2 cellular contexts compared by ENCODE assay signal in the genomic region with DNA sequence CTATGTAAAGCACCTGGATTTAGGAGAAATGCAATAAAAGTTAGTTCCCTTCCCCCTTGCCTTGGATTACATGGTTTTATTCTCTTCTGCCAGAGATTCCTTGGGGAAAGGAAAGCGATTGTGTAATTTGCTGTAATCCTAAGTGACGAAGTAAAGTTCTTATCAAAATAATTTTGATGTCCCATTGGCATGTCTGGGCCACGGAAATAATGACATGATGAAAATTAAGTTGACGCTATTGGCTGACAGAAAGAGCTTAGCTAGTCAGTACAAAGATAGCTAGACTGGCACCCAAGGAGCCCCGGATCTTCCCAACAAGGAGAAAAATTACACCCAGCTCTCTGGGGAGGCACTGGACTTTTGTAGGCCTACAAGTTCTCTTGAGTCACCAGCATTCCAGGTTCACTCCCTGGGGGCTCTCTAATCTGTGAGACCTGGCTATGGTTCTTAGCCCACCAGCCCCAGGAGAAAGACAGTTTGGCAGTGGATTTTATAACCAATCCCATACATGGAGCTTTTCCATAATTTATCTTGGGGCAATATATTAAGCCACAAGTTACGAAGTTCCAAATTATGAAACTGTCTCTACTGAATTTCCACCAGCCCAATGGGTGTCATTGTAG.
A peak's percentile ranks its signal among the peaks of the same experiment; 100 is the strongest.
TF ChIP-seq lines count a peak whose summit lies in the region.

No MANE protein-coding gene starts in this region.

TF ChIP-seq in A549, 52 proteins besides CTCF, POLR2A, EP300 and RAD21:
- TF ChIP-seq, protein P1, sequence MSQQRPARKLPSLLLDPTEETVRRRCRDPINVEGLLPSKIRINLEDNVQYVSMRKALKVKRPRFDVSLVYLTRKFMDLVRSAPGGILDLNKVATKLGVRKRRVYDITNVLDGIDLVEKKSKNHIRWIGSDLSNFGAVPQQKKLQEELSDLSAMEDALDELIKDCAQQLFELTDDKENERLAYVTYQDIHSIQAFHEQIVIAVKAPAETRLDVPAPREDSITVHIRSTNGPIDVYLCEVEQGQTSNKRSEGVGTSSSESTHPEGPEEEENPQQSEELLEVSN (IDR thresholded peaks at IDR 0.05; ENCODE audit: borderline replicate concordance, low read depth) = no peak
- 0 out of 4 replicates have a peak, but pooled peaks of 1 of the 2 experiments have one; percentile 20 for TF ChIP-seq CEBPB (IDR thresholded peaks at IDR 0.05)

TF ChIP-seq in HepG2, 621 proteins besides CTCF, POLR2A, EP300 and RAD21 (continued from another document and continues in another):
- TF ChIP-seq, protein P2, sequence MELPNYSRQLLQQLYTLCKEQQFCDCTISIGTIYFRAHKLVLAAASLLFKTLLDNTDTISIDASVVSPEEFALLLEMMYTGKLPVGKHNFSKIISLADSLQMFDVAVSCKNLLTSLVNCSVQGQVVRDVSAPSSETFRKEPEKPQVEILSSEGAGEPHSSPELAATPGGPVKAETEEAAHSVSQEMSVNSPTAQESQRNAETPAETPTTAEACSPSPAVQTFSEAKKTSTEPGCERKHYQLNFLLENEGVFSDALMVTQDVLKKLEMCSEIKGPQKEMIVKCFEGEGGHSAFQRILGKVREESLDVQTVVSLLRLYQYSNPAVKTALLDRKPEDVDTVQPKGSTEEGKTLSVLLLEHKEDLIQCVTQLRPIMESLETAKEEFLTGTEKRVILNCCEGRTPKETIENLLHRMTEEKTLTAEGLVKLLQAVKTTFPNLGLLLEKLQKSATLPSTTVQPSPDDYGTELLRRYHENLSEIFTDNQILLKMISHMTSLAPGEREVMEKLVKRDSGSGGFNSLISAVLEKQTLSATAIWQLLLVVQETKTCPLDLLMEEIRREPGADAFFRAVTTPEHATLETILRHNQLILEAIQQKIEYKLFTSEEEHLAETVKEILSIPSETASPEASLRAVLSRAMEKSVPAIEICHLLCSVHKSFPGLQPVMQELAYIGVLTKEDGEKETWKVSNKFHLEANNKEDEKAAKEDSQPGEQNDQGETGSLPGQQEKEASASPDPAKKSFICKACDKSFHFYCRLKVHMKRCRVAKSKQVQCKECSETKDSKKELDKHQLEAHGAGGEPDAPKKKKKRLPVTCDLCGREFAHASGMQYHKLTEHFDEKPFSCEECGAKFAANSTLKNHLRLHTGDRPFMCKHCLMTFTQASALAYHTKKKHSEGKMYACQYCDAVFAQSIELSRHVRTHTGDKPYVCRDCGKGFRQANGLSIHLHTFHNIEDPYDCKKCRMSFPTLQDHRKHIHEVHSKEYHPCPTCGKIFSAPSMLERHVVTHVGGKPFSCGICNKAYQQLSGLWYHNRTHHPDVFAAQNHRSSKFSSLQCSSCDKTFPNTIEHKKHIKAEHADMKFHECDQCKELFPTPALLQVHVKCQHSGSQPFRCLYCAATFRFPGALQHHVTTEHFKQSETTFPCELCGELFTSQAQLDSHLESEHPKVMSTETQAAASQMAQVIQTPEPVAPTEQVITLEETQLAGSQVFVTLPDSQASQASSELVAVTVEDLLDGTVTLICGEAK (IDR thresholded peaks at IDR 0.05) = no peak
- TF ChIP-seq, protein P2 (CRISPR knock-in tag; IDR thresholded peaks at IDR 0.05) = no peak
- TF ChIP-seq ZNF777 (CRISPR knock-in tag; IDR thresholded peaks at IDR 0.05) (0 out of 2 replicates have a peak, but pooled peaks have one; percentile 41), MIXL1 (CRISPR knock-in tag; IDR thresholded peaks at IDR 0.05) (no peak; the same call in 1 of the 2 replicates), PPARG (CRISPR knock-in tag; conservative IDR thresholded peaks at IDR 0.05) (no peak), HMG20A (CRISPR knock-in tag; IDR thresholded peaks at IDR 0.05; ENCODE audit: borderline replicate concordance) (0 out of 2 replicates have a peak, but pooled peaks have one; percentile 2), ZNF780A (CRISPR knock-in tag; IDR thresholded peaks at IDR 0.05) (no peak), ZNF768 (CRISPR knock-in tag; IDR thresholded peaks at IDR 0.05) (no peak), IKZF1 (IDR thresholded peaks at IDR 0.05) (no peak), ZBTB3 (CRISPR knock-in tag; IDR thresholded peaks at IDR 0.05; ENCODE audit: borderline replicate concordance, low read depth) (0 out of 2 replicates have a peak, but pooled peaks have one; percentile 19), MXD4 (CRISPR knock-in tag; IDR thresholded peaks at IDR 0.05) (no peak), NCOR1 (IDR thresholded peaks at IDR 0.05; ENCODE audit: borderline replicate concordance, low read length) (peak; percentile 67; the same call in 1 of the 2 replicates), SRY (CRISPR knock-in tag; IDR thresholded peaks at IDR 0.05) (no peak), HDAC1 (CRISPR knock-in tag; IDR thresholded peaks at IDR 0.05) (0 out of 2 replicates have a peak, but pooled peaks have one; percentile 4), SMAD3 (CRISPR knock-in tag; IDR thresholded peaks at IDR 0.05) (no peak), RAD51 (IDR thresholded peaks at IDR 0.05; ENCODE audit: borderline replicate concordance) (no peak), FLYWCH1 (CRISPR knock-in tag; IDR thresholded peaks at IDR 0.05) (no peak), ZNF530 (CRISPR knock-in tag; IDR thresholded peaks at IDR 0.05; ENCODE audit: low read depth) (no peak), EEA1 (CRISPR knock-in tag; IDR thresholded peaks at IDR 0.05; ENCODE audit: borderline replicate concordance) (no peak), ELF3 (CRISPR knock-in tag; IDR thresholded peaks at IDR 0.05) (no peak), ZNF260 (CRISPR knock-in tag; IDR thresholded peaks at IDR 0.05; ENCODE audit: borderline replicate concordance, low read depth) (no peak), ZNF558 (CRISPR knock-in tag; IDR thresholded peaks at IDR 0.05; ENCODE audit: borderline replicate concordance) (no peak), ZNF569 (CRISPR knock-in tag; IDR thresholded peaks at IDR 0.05; ENCODE audit: borderline replicate concordance) (0 out of 2 replicates have a peak, but pooled peaks have one; percentile 14), NAIF1 (CRISPR knock-in tag; IDR thresholded peaks at IDR 0.05; ENCODE audit: borderline replicate concordance) (0 out of 2 replicates have a peak, but pooled peaks have one; percentile 54)
- TF ChIP-seq, protein P3, sequence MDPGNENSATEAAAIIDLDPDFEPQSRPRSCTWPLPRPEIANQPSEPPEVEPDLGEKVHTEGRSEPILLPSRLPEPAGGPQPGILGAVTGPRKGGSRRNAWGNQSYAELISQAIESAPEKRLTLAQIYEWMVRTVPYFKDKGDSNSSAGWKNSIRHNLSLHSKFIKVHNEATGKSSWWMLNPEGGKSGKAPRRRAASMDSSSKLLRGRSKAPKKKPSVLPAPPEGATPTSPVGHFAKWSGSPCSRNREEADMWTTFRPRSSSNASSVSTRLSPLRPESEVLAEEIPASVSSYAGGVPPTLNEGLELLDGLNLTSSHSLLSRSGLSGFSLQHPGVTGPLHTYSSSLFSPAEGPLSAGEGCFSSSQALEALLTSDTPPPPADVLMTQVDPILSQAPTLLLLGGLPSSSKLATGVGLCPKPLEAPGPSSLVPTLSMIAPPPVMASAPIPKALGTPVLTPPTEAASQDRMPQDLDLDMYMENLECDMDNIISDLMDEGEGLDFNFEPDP (CRISPR knock-in tag; conservative IDR thresholded peaks at IDR 0.05) = 0 out of 2 replicates have a peak, but pooled peaks have one; percentile 1
- TF ChIP-seq, protein P4, sequence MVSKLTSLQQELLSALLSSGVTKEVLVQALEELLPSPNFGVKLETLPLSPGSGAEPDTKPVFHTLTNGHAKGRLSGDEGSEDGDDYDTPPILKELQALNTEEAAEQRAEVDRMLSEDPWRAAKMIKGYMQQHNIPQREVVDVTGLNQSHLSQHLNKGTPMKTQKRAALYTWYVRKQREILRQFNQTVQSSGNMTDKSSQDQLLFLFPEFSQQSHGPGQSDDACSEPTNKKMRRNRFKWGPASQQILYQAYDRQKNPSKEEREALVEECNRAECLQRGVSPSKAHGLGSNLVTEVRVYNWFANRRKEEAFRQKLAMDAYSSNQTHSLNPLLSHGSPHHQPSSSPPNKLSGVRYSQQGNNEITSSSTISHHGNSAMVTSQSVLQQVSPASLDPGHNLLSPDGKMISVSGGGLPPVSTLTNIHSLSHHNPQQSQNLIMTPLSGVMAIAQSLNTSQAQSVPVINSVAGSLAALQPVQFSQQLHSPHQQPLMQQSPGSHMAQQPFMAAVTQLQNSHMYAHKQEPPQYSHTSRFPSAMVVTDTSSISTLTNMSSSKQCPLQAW (CRISPR knock-in tag; IDR thresholded peaks at IDR 0.05) = no peak
- TF ChIP-seq, protein P5, sequence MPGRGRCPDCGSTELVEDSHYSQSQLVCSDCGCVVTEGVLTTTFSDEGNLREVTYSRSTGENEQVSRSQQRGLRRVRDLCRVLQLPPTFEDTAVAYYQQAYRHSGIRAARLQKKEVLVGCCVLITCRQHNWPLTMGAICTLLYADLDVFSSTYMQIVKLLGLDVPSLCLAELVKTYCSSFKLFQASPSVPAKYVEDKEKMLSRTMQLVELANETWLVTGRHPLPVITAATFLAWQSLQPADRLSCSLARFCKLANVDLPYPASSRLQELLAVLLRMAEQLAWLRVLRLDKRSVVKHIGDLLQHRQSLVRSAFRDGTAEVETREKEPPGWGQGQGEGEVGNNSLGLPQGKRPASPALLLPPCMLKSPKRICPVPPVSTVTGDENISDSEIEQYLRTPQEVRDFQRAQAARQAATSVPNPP (CRISPR knock-in tag; IDR thresholded peaks at IDR 0.05) = 0 out of 2 replicates have a peak, but pooled peaks have one; percentile 3
- TF ChIP-seq, protein P6, sequence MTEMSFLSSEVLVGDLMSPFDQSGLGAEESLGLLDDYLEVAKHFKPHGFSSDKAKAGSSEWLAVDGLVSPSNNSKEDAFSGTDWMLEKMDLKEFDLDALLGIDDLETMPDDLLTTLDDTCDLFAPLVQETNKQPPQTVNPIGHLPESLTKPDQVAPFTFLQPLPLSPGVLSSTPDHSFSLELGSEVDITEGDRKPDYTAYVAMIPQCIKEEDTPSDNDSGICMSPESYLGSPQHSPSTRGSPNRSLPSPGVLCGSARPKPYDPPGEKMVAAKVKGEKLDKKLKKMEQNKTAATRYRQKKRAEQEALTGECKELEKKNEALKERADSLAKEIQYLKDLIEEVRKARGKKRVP (CRISPR knock-in tag; IDR thresholded peaks at IDR 0.05) = no peak; a peak in 1 of 4 replicates
- TF ChIP-seq, protein P7, sequence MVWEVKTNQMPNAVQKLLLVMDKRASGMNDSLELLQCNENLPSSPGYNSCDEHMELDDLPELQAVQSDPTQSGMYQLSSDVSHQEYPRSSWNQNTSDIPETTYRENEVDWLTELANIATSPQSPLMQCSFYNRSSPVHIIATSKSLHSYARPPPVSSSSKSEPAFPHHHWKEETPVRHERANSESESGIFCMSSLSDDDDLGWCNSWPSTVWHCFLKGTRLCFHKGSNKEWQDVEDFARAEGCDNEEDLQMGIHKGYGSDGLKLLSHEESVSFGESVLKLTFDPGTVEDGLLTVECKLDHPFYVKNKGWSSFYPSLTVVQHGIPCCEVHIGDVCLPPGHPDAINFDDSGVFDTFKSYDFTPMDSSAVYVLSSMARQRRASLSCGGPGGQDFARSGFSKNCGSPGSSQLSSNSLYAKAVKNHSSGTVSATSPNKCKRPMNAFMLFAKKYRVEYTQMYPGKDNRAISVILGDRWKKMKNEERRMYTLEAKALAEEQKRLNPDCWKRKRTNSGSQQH (CRISPR knock-in tag; IDR thresholded peaks at IDR 0.05; ENCODE audit: low read depth) = no peak
- TF ChIP-seq, protein P8, sequence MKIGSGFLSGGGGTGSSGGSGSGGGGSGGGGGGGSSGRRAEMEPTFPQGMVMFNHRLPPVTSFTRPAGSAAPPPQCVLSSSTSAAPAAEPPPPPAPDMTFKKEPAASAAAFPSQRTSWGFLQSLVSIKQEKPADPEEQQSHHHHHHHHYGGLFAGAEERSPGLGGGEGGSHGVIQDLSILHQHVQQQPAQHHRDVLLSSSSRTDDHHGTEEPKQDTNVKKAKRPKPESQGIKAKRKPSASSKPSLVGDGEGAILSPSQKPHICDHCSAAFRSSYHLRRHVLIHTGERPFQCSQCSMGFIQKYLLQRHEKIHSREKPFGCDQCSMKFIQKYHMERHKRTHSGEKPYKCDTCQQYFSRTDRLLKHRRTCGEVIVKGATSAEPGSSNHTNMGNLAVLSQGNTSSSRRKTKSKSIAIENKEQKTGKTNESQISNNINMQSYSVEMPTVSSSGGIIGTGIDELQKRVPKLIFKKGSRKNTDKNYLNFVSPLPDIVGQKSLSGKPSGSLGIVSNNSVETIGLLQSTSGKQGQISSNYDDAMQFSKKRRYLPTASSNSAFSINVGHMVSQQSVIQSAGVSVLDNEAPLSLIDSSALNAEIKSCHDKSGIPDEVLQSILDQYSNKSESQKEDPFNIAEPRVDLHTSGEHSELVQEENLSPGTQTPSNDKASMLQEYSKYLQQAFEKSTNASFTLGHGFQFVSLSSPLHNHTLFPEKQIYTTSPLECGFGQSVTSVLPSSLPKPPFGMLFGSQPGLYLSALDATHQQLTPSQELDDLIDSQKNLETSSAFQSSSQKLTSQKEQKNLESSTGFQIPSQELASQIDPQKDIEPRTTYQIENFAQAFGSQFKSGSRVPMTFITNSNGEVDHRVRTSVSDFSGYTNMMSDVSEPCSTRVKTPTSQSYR (CRISPR knock-in tag; IDR thresholded peaks at IDR 0.05; ENCODE audit: borderline replicate concordance) = no peak
- TF ChIP-seq, protein P9, sequence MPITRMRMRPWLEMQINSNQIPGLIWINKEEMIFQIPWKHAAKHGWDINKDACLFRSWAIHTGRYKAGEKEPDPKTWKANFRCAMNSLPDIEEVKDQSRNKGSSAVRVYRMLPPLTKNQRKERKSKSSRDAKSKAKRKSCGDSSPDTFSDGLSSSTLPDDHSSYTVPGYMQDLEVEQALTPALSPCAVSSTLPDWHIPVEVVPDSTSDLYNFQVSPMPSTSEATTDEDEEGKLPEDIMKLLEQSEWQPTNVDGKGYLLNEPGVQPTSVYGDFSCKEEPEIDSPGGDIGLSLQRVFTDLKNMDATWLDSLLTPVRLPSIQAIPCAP (CRISPR knock-in tag; IDR thresholded peaks at IDR 0.05; ENCODE audit: low read depth) = no peak
